1 cellular context compared by ENCODE assay signal in genomic region chr7:973312-973711, GRCh38.
A peak's percentile ranks its signal among the peaks of the same experiment; 100 is the strongest.
TF ChIP-seq lines count a peak whose summit lies in the region.

No MANE protein-coding gene starts in this region.

TF ChIP-seq in HepG2, 621 proteins besides CTCF, POLR2A, EP300 and RAD21:
- TF ChIP-seq ZNF574 (CRISPR knock-in tag; IDR thresholded peaks at IDR 0.05) (no peak), ZNF121 (CRISPR knock-in tag; IDR thresholded peaks at IDR 0.05) (peak; percentile 93), ZBTB38 (CRISPR knock-in tag; IDR thresholded peaks at IDR 0.05) (peak; percentile 74), CCDC6 (CRISPR knock-in tag; IDR thresholded peaks at IDR 0.05) (0 out of 2 replicates have a peak, but pooled peaks have one; percentile 31), ZNF670 (CRISPR knock-in tag; IDR thresholded peaks at IDR 0.05; ENCODE audit: borderline replicate concordance) (0 out of 2 replicates have a peak, but pooled peaks have one; percentile 25), CBX2 (IDR thresholded peaks at IDR 0.05; ENCODE audit: low read depth, low read length) (no peak), CBX2 (CRISPR knock-in tag; IDR thresholded peaks at IDR 0.05; ENCODE audit: low read depth) (no peak), ZNF687 (CRISPR knock-in tag; IDR thresholded peaks at IDR 0.05) (0 out of 2 replicates have a peak, but pooled peaks have one; percentile 31), NFE2L1 (CRISPR knock-in tag; IDR thresholded peaks at IDR 0.05; ENCODE audit: borderline replicate concordance) (0 out of 2 replicates have a peak, but pooled peaks have one; percentile 65), KLF16 (CRISPR knock-in tag; IDR thresholded peaks at IDR 0.05) (0 out of 4 replicates have a peak, but pooled peaks of 1 of the 2 experiments have one; percentile 12), ZMYM3 (CRISPR knock-in tag; IDR thresholded peaks at IDR 0.05) (0 out of 2 replicates have a peak, but pooled peaks have one; percentile 24), PHF8 (CRISPR knock-in tag; IDR thresholded peaks at IDR 0.05) (peak; percentile 31; the same call in 1 of the 2 replicates)
